Comparison of ENCODE assay signal across 15 cellular contexts in genomic region chr17:71709974-71710373, GRCh38.
DNase-seq lines count a peak whose midpoint lies in the region; ATAC-seq and TF ChIP-seq lines count a peak whose summit lies in the region.
"Had no signal": no experiment of that assay in that cellular context is flagged by ENCODE, and none has a peak within 500 bp of the region (broad histone marks: within the 10 kb centered on the region; RNA-seq: fewer than 3 reads in every experiment).

No MANE protein-coding gene starts in this region.

- no peaks in the 10 kb centered on the region for H3K9me3 Mint-ChIP-seq in nephron progenitor cell

- no peak for TF ChIP-seq CTCF in nephron progenitor cell (IDR thresholded peaks at IDR 0.05)

- H3K9me3 ChIP-seq in adipocyte (ENCODE audit: control insufficient read depth, low read length), result no peaks in the 10 kb centered on the region
- H3K9me3 ChIP-seq: gastrocnemius medialis, tibial nerve had no signal

- H3K4me1 ChIP-seq in adipocyte (ENCODE audit: control insufficient read depth, insufficient read depth, low read length), result no peaks in the 10 kb centered on the region
- H3K4me1 ChIP-seq: gastrocnemius medialis, tibial nerve had no signal

- H3K4me3 Mint-ChIP-seq in nephron progenitor cell, result no peak overlapping the region
- H3K4me3 Mint-ChIP-seq: activated CD4-positive, alpha-beta T cell treated with anti-CD3 and anti-CD28 coated beads, Interleukin-2, amount 10 ng/mL, durations not matched to agents 24 days and 14 days had no signal

- no peaks in the 10 kb centered on the region for H3K27me3 Mint-ChIP-seq in nephron progenitor cell (ENCODE audit: low read depth, poor library complexity)
- H3K27me3 Mint-ChIP-seq: activated CD4-positive, alpha-beta T cell treated with anti-CD3 and anti-CD28 coated beads, Interleukin-2, amount 10 ng/mL, durations not matched to agents 24 days and 14 days had no signal

- no peak overlapping the region for H3K9ac ChIP-seq in adipocyte (ENCODE audit: low read length)

- no peaks in the 10 kb centered on the region for H3K36me3 ChIP-seq in adipocyte (ENCODE audit: control insufficient read depth, insufficient read depth, low read length, severe bottlenecking)
- H3K36me3 ChIP-seq: gastrocnemius medialis, tibial nerve had no signal

- H3K36me3 Mint-ChIP-seq in nephron progenitor cell (ENCODE audit: low read depth), result no peaks in the 10 kb centered on the region

- ATAC-seq in HG02623 (IDR thresholded peaks at IDR 0.05; ENCODE audit: unreplicated experiment) (no peak), HG03460 (IDR thresholded peaks at IDR 0.05; ENCODE audit: unreplicated experiment) (no peak)
- ATAC-seq: gastrocnemius medialis had no signal

- H3K4me1 Mint-ChIP-seq in nephron progenitor cell, result peaks cover 14% of the 10 kb centered on the region
- H3K4me1 Mint-ChIP-seq: activated CD4-positive, alpha-beta T cell treated with anti-CD3 and anti-CD28 coated beads, Interleukin-2, amount 10 ng/mL, durations not matched to agents 24 days and 14 days had no signal

- no peaks in the 10 kb centered on the region for H3K27me3 ChIP-seq in adipocyte (replicated peaks; ENCODE audit: control insufficient read depth, insufficient read depth, low read length)
- H3K27me3 ChIP-seq: gastrocnemius medialis, tibial nerve had no signal

- DNase-seq in NCI-H1105 treated with DMSO at 0.1 percent for 48 hours (lab: John Stamatoyannopoulos, UW) (peak; percentile 27), NCI-H1105 (lab: John Stamatoyannopoulos, UW) (no peak), NCI-H1417 (lab: John Stamatoyannopoulos, UW) (peak in 2 of 3 experiments; percentile 55 to 90), adipocyte (ENCODE audit: low read depth) (peak; percentile 10), nephron progenitor cell (no peak), T-helper 2 cell (no peak)
- DNase-seq: activated CD4-positive, alpha-beta T cell treated with anti-CD3 and anti-CD28 coated beads, Interleukin-2, amount 10 ng/mL, durations not matched to agents 24 days and 14 days; activated CD8-positive, alpha-beta memory T cell treated with anti-CD3 and anti-CD28 coated beads, Interleukin-2, amount 50 U/mL, for 48 hours; activated gamma-delta T cell treated with Interleukin-2 at 50 U/mL for 16 hours; amniotic stem cell; DMS79; gastrocnemius medialis had no signal

- H3K27ac Mint-ChIP-seq in nephron progenitor cell, result peak overlapping the region; percentile 21
- H3K27ac Mint-ChIP-seq: activated CD4-positive, alpha-beta T cell treated with anti-CD3 and anti-CD28 coated beads, Interleukin-2, amount 10 ng/mL, durations not matched to agents 24 days and 14 days had no signal

- H3K4me3 ChIP-seq in adipocyte (ENCODE audit: low read length), result no peak overlapping the region
- H3K4me3 ChIP-seq: gastrocnemius medialis, tibial nerve had no signal

Comparison
In these comparisons a context has a peak if more than half of its experiments do, and no peak if none do; other contexts are left out.
1. DNase-seq: peak in NCI-H1105 treated with DMSO at 0.1 percent for 48 hours (single experiment), NCI-H1417 (2 of 3) and adipocyte (single experiment); none in NCI-H1105 (single experiment), nephron progenitor cell (single experiment) and T-helper 2 cell (0 of 5).